In the genomic region with DNA sequence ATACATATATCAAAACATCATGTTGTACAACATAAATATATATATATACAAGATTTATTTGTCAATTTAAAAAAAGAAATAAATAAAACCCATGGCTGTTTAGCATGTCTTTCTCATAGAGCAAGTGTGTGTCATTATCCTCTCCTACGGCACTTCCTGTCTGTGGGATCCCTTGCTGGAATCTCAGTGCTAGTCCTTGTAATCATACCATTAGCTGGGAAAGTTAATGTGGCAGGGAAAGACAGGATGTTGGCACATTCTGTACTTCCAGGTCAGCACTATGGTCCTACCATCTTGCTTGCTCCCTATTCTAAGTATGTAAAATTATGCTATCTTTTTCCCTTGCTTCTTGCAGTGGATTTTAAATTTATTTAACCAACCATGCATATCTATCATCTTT, we compare ENCODE assay signal across 1 cellular context.
TF ChIP-seq lines count a peak whose summit lies in the region.

No MANE protein-coding gene starts in this region.

TF ChIP-seq in HepG2, 621 proteins besides CTCF, POLR2A, EP300 and RAD21:
- TF ChIP-seq, protein P1, sequence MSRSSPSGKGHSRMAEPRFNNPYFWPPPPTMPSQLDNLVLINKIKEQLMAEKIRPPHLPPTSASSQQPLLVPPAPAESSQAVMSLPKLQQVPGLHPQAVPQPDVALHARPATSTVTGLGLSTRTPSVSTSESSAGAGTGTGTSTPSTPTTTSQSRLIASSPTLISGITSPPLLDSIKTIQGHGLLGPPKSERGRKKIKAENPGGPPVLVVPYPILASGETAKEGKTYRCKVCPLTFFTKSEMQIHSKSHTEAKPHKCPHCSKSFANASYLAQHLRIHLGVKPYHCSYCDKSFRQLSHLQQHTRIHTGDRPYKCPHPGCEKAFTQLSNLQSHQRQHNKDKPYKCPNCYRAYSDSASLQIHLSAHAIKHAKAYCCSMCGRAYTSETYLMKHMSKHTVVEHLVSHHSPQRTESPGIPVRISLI (CRISPR knock-in tag; IDR thresholded peaks at IDR 0.05; ENCODE audit: borderline replicate concordance) = no peak
- TF ChIP-seq NR2F2 (IDR thresholded peaks at IDR 0.05; ENCODE audit: borderline replicate concordance, low read depth) (no peak), ZBTB42 (CRISPR knock-in tag; IDR thresholded peaks at IDR 0.05) (no peak)
- TF ChIP-seq, protein P2, sequence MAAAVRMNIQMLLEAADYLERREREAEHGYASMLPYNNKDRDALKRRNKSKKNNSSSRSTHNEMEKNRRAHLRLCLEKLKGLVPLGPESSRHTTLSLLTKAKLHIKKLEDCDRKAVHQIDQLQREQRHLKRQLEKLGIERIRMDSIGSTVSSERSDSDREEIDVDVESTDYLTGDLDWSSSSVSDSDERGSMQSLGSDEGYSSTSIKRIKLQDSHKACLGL (CRISPR knock-in tag; IDR thresholded peaks at IDR 0.05) = no peak
TF ChIP-seq in HepG2: peak in this region for 0.
